In genomic region chr1:6489383-6489765, GRCh38 we compare ENCODE assay signal across 8 cellular contexts. TPM values are rescaled to one million over a fixed set of nuclear protein-coding genes. Genes with fewer than 3 reads are reported as not detected.
DNase-seq lines count a peak whose midpoint lies in the region; ATAC-seq and TF ChIP-seq lines count a peak whose summit lies in the region.
"Had no signal": no experiment of that assay in that cellular context is flagged by ENCODE, and none has a peak within 500 bp of the region (broad histone marks: within the 10 kb centered on the region; RNA-seq: fewer than 3 reads in every experiment).

No MANE protein-coding gene starts in this region.

- H3K27ac ChIP-seq in GM23248 (no peak overlapping the region), mammary epithelial cell (ENCODE audit: insufficient read depth, low read depth, low read length) (peak overlapping the region; percentile 96), neural progenitor cell (no peak overlapping the region)

- TF ChIP-seq CTCF in Loucy (conservative IDR thresholded peaks at IDR 0.05; ENCODE audit: low read length) (no peak), mammary epithelial cell (conservative IDR thresholded peaks at IDR 0.05 in 1 of 2, IDR thresholded peaks at IDR 0.05 in 1 of 2; ENCODE audit: extremely low read depth in 1 of 2, insufficient read depth in 1 of 2, low read depth in 1 of 2, low read length in 2 of 2) (no peak), neural progenitor cell (IDR thresholded peaks at IDR 0.05) (no peak)

- CTCF ChIA-PET in mammary epithelial cell (lab: Charles Lee; ENCODE audit: low non-redundant PET), result interaction anchor here (0.8 to 1.0 kb wide), 2 partner anchors 212 to 250 kb away, joined by 3 read pairs; partner anchors contain the start of gene DNAJC11

- H3K9me2 ChIP-seq in GM23248 (ENCODE audit: insufficient read depth), result no peaks in the 10 kb centered on the region
- H3K9me2 ChIP-seq in Loucy (replicated peaks; ENCODE audit: low read depth, low read length), result no peaks in the 10 kb centered on the region

- peaks cover 17% of the 10 kb centered on the region for H3K4me1 Mint-ChIP-seq in neural progenitor cell

- H3K9me3 Mint-ChIP-seq in neural progenitor cell, result no peaks in the 10 kb centered on the region

- H3K4me3 Mint-ChIP-seq in neural progenitor cell, result peak overlapping the region; percentile 79

- peaks cover 16% of the 10 kb centered on the region for H3K4me1 ChIP-seq in GM23248 (ENCODE audit: insufficient read depth)
- peaks cover 28% of the 10 kb centered on the region for H3K4me1 ChIP-seq in Loucy (ENCODE audit: insufficient read depth, low read length, poor library complexity, severe bottlenecking)
- H3K4me1 ChIP-seq in mammary epithelial cell (ENCODE audit: insufficient read depth, low read length), result peaks cover 68% of the 10 kb centered on the region
- peaks cover 10% of the 10 kb centered on the region for H3K4me1 ChIP-seq in neural progenitor cell

- H3K36me3 Mint-ChIP-seq in neural progenitor cell, result no peaks in the 10 kb centered on the region

- H2AFZ ChIP-seq in GM23248, result no peak overlapping the region
- H2AFZ ChIP-seq in Loucy (ENCODE audit: low read length), result peak overlapping the region; percentile 70
- no peak overlapping the region for H2AFZ ChIP-seq in mammary epithelial cell (ENCODE audit: low read depth, low read length)
- H2AFZ ChIP-seq in neural progenitor cell (replicated peaks), result no peak overlapping the region

- DNase-seq in GM23248 (no peak), mammary epithelial cell (no peak), neural progenitor cell (ENCODE audit: low spot score) (no peak), SIG-M5 treated with dmso at 0.1 percent for 504 hours (lab: John Stamatoyannopoulos, UW; ENCODE audit: unreplicated experiment) (no peak), D341Med (ENCODE audit: low spot score) (no peak)

- intact Hi-C loops in mammary epithelial cell (cut with micrococcal nuclease), result loop anchor here (2.0 to 10.0 kb wide), 3 partner anchors 111 to 725 kb away; no protein-coding TSS in a partner anchor

- ATAC-seq in HG02588 (IDR thresholded peaks at IDR 0.05; ENCODE audit: unreplicated experiment), result no peak

- H4K20me1 ChIP-seq in GM23248 (ENCODE audit: insufficient read depth) (no peaks in the 10 kb centered on the region), Loucy (ENCODE audit: insufficient read depth, low read length, poor library complexity, severe bottlenecking) (no peaks in the 10 kb centered on the region), mammary epithelial cell (ENCODE audit: insufficient read depth, low read length) (no peaks in the 10 kb centered on the region), neural progenitor cell (ENCODE audit: low read depth) (peaks cover 5% of the 10 kb centered on the region)

- WGBS in GM23248 (ENCODE audit: low coverage in 1 of 2, low lambda C conversion rate in 2 of 2, missing lambda C conversion rate in 2 of 2), 2 experiments, result 68 to 71% methylated on average over 9 of the region's 9 CpGs
- 20% methylated on average over 6 of the region's 9 CpGs for WGBS in mammary epithelial cell (ENCODE audit: low coverage, missing lambda C conversion rate)

- no peak overlapping the region for H3K9ac ChIP-seq in GM23248
- H3K9ac ChIP-seq in Loucy (ENCODE audit: low read depth, low read length, poor library complexity, severe bottlenecking), result peak overlapping the region; percentile 92
- peak overlapping the region; percentile 95 for H3K9ac ChIP-seq in mammary epithelial cell (ENCODE audit: insufficient read depth, low read length)
- H3K9ac ChIP-seq in neural progenitor cell, result no peak overlapping the region

- no peak overlapping the region for H3K27ac Mint-ChIP-seq in neural progenitor cell

- H3K79me2 ChIP-seq in GM23248 (ENCODE audit: insufficient read depth) (no peaks in the 10 kb centered on the region), Loucy (ENCODE audit: insufficient read depth, low read length) (0 out of 2 replicates have a peak, but pooled peaks cover 4% of the 10 kb centered on the region), mammary epithelial cell (ENCODE audit: insufficient read depth, low read length) (peaks cover 66% of the 10 kb centered on the region), neural progenitor cell (ENCODE audit: low read depth) (peaks cover 6% of the 10 kb centered on the region)

- H3K9me3 ChIP-seq in GM23248 (ENCODE audit: low read depth), result no peaks in the 10 kb centered on the region
- H3K9me3 ChIP-seq in Loucy (ENCODE audit: insufficient read depth, low read depth, low read length), result no peaks in the 10 kb centered on the region
- no peaks in the 10 kb centered on the region for H3K9me3 ChIP-seq in mammary epithelial cell (replicated peaks; ENCODE audit: insufficient read depth, low read length)
- H3K9me3 ChIP-seq in neural progenitor cell (ENCODE audit: low read depth), result no peaks in the 10 kb centered on the region
- H3K9me3 ChIP-seq: stomach had no signal

- dilution Hi-C loops in mammary epithelial cell (cut with HindIII; ENCODE audit: low sequenced_read_pairs), result no loop called here

- BruUV-seq in mammary epithelial cell (replicated peaks; lab: Mats Ljungman, UMichigan), result TSS peak; percentile 60

- in situ Hi-C loops in GM23248 (cut with MboI), result no loop called here
- in situ Hi-C loops in mammary epithelial cell (cut with MboI; ENCODE audit: low sequenced_read_pairs in 2 of 2), result no loop called here

- H3K27me3 ChIP-seq in GM23248 (replicated peaks; ENCODE audit: insufficient read depth) (no peaks in the 10 kb centered on the region), Loucy (ENCODE audit: insufficient read depth, low read length, poor library complexity, severe bottlenecking) (no peaks in the 10 kb centered on the region), mammary epithelial cell (ENCODE audit: insufficient read depth, low read length) (no peaks in the 10 kb centered on the region), neural progenitor cell (peaks cover 14% of the 10 kb centered on the region)

- peaks cover 18% of the 10 kb centered on the region for H3K27me3 Mint-ChIP-seq in neural progenitor cell (ENCODE audit: insufficient read depth, low read depth)

- H3K36me3 ChIP-seq in GM23248 (ENCODE audit: low read depth), result no peaks in the 10 kb centered on the region
- H3K36me3 ChIP-seq in Loucy (ENCODE audit: insufficient read depth, low read length), result no peaks in the 10 kb centered on the region
- peaks cover 2% of the 10 kb centered on the region for H3K36me3 ChIP-seq in mammary epithelial cell (ENCODE audit: insufficient read depth, low read length)
- no peaks in the 10 kb centered on the region for H3K36me3 ChIP-seq in neural progenitor cell
- H3K36me3 ChIP-seq: stomach had no signal

- peaks cover 15% of the 10 kb centered on the region; the same call in 1 of the 2 replicates for H3F3A ChIP-seq in GM23248 (ENCODE audit: insufficient read depth)
- peaks cover 5% of the 10 kb centered on the region; the same call in 1 of the 2 replicates for H3F3A ChIP-seq in Loucy (ENCODE audit: low read depth)
- H3F3A ChIP-seq in neural progenitor cell (ENCODE audit: low read depth), result peaks cover 18% of the 10 kb centered on the region

- peak overlapping the region; percentile 92 for H3K4me2 ChIP-seq in GM23248 (ENCODE audit: unreplicated experiment)
- H3K4me2 ChIP-seq in Loucy (ENCODE audit: low read depth, low read length, poor library complexity, severe bottlenecking), result peak overlapping the region; percentile 97
- H3K4me2 ChIP-seq in mammary epithelial cell (ENCODE audit: insufficient read depth, low read depth, low read length), result peak overlapping the region; percentile 93
- H3K4me2 ChIP-seq in neural progenitor cell, result no peak overlapping the region

- H3K4me3 ChIP-seq in GM23248, result no peak overlapping the region
- peak overlapping the region; percentile 97 for H3K4me3 ChIP-seq in Loucy (ENCODE audit: low read length, poor library complexity, severe bottlenecking)
- peak overlapping the region; percentile 84 to 93 (median 92) for H3K4me3 ChIP-seq in mammary epithelial cell (replicated peaks in 1 of 3; ENCODE audit: insufficient read depth in 1 of 3, low read depth in 2 of 3, low read length in 3 of 3)
- no peak overlapping the region for H3K4me3 ChIP-seq in neural progenitor cell

RNA-seq across cellular contexts. Expression of gene PLEKHG5, which starts 2.1 kb away (rescaled TPM):
- total RNA-seq in GM23248 (2014; rRNA removed; shearing (Covaris generic)), result 7.0 and 7.6 TPM in 2 replicates
- polyA plus RNA-seq in GM23248 (2016; fragmentation: Nextera tagmentation; extraction: Ambion mirVana) (2.0 and 2.8 TPM in 2 replicates), mammary epithelial cell (25.3 TPM)
- total RNA-seq in mammary epithelial cell (10 to 100 TPM; 19.0 to 88.8 TPM), neural progenitor cell (ENCODE audit: low replicate concordance) (7.4 and 25.9 TPM in 2 replicates)
- polyA minus RNA-seq in mammary epithelial cell, result 20.3 TPM

RNA-seq across cellular contexts. Expression of gene TNFRSF25, which starts 23.4 kb away (rescaled TPM):
- 5.6 and 12.1 TPM in 2 replicates for total RNA-seq in GM23248 (2014; rRNA removed; shearing (Covaris generic))
- polyA plus RNA-seq in GM23248 (2016; fragmentation: Nextera tagmentation; extraction: Ambion mirVana), result 2.5 and 3.1 TPM in 2 replicates
- 10 to 100 TPM in 1 of 2 donors, 1 to 10 TPM in 1; 6.7 to 60.9 TPM for total RNA-seq in mammary epithelial cell
- polyA plus RNA-seq in mammary epithelial cell, result 21.0 TPM
- polyA minus RNA-seq in mammary epithelial cell, result 5.8 TPM
- 15.6 and 23.7 TPM in 2 replicates for total RNA-seq in neural progenitor cell (ENCODE audit: low replicate concordance)

Comparison
In these comparisons a context has a peak if more than half of its experiments do, and no peak if none do; other contexts are left out.
1. H3K4me3 ChIP-seq: peak in Loucy (single experiment) and mammary epithelial cell (3 of 3); none in GM23248 (single experiment) and neural progenitor cell (single experiment).
2. H3K9ac ChIP-seq: peak in Loucy (single experiment) and mammary epithelial cell (single experiment); none in GM23248 (single experiment) and neural progenitor cell (single experiment).